In the genomic region with DNA sequence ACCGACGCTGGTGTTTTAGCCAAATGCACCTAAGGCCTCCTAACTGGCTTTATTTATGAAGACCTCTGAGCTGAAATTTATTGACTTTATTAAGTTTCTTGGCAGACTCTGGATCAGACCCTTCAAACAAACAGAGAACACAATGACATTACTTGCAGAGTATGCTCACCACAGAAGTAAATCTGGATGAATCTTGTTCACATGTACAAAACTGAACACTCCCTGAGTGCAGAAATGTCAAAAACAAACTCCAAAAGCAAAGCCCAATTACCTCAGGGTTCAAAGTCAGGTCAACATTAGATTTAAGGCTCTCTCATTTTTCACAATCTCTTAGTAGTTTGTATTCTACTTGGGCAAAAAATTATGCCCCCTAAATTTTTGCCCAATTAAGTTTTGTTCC, we compare ENCODE assay signal across 23 cellular contexts.
DNase-seq lines count a peak whose midpoint lies in the region; ATAC-seq, FAIRE-seq and TF ChIP-seq lines count a peak whose summit lies in the region.
"Had no signal": no experiment of that assay in that cellular context is flagged by ENCODE, and none has a peak within 500 bp of the region (broad histone marks: within the 10 kb centered on the region; RNA-seq: fewer than 3 reads in every experiment).

No MANE protein-coding gene starts in this region.

- H3K9me3 ChIP-seq in SK-N-SH (no peaks in the 10 kb centered on the region), vagina (no peaks in the 10 kb centered on the region)

- intact Hi-C loops in vagina (cut with DNase I), result no loop called here

- no peaks in the 10 kb centered on the region for H4K20me1 ChIP-seq in SK-N-SH (ENCODE audit: insufficient read depth)

- H3K4me1 ChIP-seq in SK-N-SH (ENCODE audit: control insufficient read depth in 1 of 2, insufficient read depth in 2 of 2, low read depth in 1 of 2, low read length in 1 of 2) (peaks cover 0 to 9% of the 10 kb centered on the region in 2 experiments; a peak in 3 of 4 replicates), rectal smooth muscle tissue (ENCODE audit: control insufficient read depth, insufficient read depth, low read length) (peaks cover 6% of the 10 kb centered on the region), vagina (peaks cover 25% of the 10 kb centered on the region)

- DNase-seq in SK-N-SH (no peak), vagina (ENCODE audit: extremely low spot score in 2 of 2) (no peak), SK-N-DZ (ENCODE audit: low spot score) (no peak), brain microvascular endothelial cell (no peak)
- DNase-seq: DMS79; KG1; MV-4-11; NCI-H1694 treated with DMSO at 0.1 percent for 48 hours; NCI-H2107; NCI-H510A; NCI-H748 treated with DMSO at 0.1 percent for 48 hours; NK-92 treated with Interleukin-12 subunit alpha and Interleukin-12 subunit beta, amount 100 ng/mL, for 24 hours; Right ventricle myocardium superior had no signal

- in situ Hi-C loops in brain microvascular endothelial cell (cut with HindIII; ENCODE audit: low pct_ligation_motif_present, low sequenced_read_pairs), result no loop called here

- no peak overlapping the region for H3K9ac ChIP-seq in SK-N-SH
- H3K9ac ChIP-seq in rectal smooth muscle tissue (ENCODE audit: low read length), result no peak overlapping the region

- 82% methylated on average over 2 of the region's 2 CpGs for WGBS in SK-N-SH (ENCODE audit: low lambda C conversion rate)

- H3K27ac ChIP-seq in SK-N-SH (ENCODE audit: low read depth in 2 of 2, low read length in 1 of 2) (no peak overlapping the region), rectal smooth muscle tissue (ENCODE audit: low read depth, low read length) (peak overlapping the region; percentile 30), vagina (peak overlapping the region; percentile 69), brain microvascular endothelial cell (no peak overlapping the region)
- H3K27ac ChIP-seq: 22Rv1 had no signal

- TF ChIP-seq EP300 in SK-N-SH (IDR thresholded peaks at IDR 0.05; ENCODE audit: borderline replicate concordance in 1 of 2, low read depth in 1 of 2, low read length in 1 of 2), result no peak

- TF ChIP-seq CTCF in SK-N-SH (IDR thresholded peaks at IDR 0.05), result no peak
- no peak for TF ChIP-seq CTCF in vagina (IDR thresholded peaks at IDR 0.05)
- TF ChIP-seq CTCF in brain microvascular endothelial cell (IDR thresholded peaks at IDR 0.05; ENCODE audit: low read depth, low read length, missing control alignments), result no peak

- FAIRE-seq in endometrium (lab: Jason Lieb, UNC), result peak; percentile 74
- FAIRE-seq: GM12892, GM18507, H1, HepG2, RCC 7860 had no signal

- H3K27me3 ChIP-seq in SK-N-SH (ENCODE audit: insufficient read depth), result no peaks in the 10 kb centered on the region
- no peaks in the 10 kb centered on the region for H3K27me3 ChIP-seq in rectal smooth muscle tissue (ENCODE audit: control insufficient read depth, insufficient read depth, low read length)
- H3K27me3 ChIP-seq in vagina, result no peaks in the 10 kb centered on the region
- no peaks in the 10 kb centered on the region for H3K27me3 ChIP-seq in brain microvascular endothelial cell (replicated peaks)

- no peak overlapping the region for H3K4me3 ChIP-seq in SK-N-SH (ENCODE audit: low read depth in 2 of 2, low read length in 1 of 2)
- no peak overlapping the region for H3K4me3 ChIP-seq in rectal smooth muscle tissue (ENCODE audit: low read length)
- H3K4me3 ChIP-seq in vagina, result no peak overlapping the region
- H3K4me3 ChIP-seq in brain microvascular endothelial cell (ENCODE audit: low read depth, low read length), result no peak overlapping the region

- no peak overlapping the region for H2AFZ ChIP-seq in SK-N-SH (ENCODE audit: low read depth)

- H3K36me3 ChIP-seq in SK-N-SH (replicated peaks in 1 of 2; ENCODE audit: control insufficient read depth in 1 of 2, insufficient read depth in 2 of 2, low read length in 1 of 2) (peaks cover 0 to 8% of the 10 kb centered on the region in 2 experiments), rectal smooth muscle tissue (ENCODE audit: control insufficient read depth, insufficient read depth, low read length) (no peaks in the 10 kb centered on the region), vagina (no peaks in the 10 kb centered on the region), brain microvascular endothelial cell (replicated peaks) (no peaks in the 10 kb centered on the region)

- no peak for TF ChIP-seq POLR2A in vagina (IDR thresholded peaks at IDR 0.05)

- no peaks in the 10 kb centered on the region for H3K9me2 ChIP-seq in SK-N-SH

- H3F3A ChIP-seq in SK-N-SH (replicated peaks; ENCODE audit: insufficient read depth), result peaks cover 8% of the 10 kb centered on the region

- ATAC-seq in SK-N-SH treated with all-trans-retinoic acid at 6 μM for 48 hours (no peak), HG02884 (IDR thresholded peaks at IDR 0.05; ENCODE audit: unreplicated experiment) (no peak)
- ATAC-seq: HepG2 had no signal

- no peak overlapping the region for H3K4me2 ChIP-seq in SK-N-SH

- CTCF ChIA-PET in SK-N-SH (lab: Yijun Ruan, JAX), result no interaction called here

- H3K79me2 ChIP-seq in SK-N-SH (ENCODE audit: insufficient read depth), result no peaks in the 10 kb centered on the region; the same call in 1 of the 2 replicates

- POLR2A ChIA-PET in SK-N-SH (lab: Yijun Ruan, JAX), result no interaction called here

- TF ChIP-seq RAD21 in SK-N-SH (IDR thresholded peaks at IDR 0.05; ENCODE audit: low read length), result no peak

TF ChIP-seq in SK-N-SH treated with all-trans-retinoic acid at 6 μM for 48 hours, 23 proteins besides CTCF, POLR2A, EP300 and RAD21:
- no peak for TF ChIP-seq ZNF565 (CRISPR knock-in tag; conservative IDR thresholded peaks at IDR 0.05; ENCODE audit: low read depth)
- peak; percentile 33; the same call in 1 of the 2 replicates for TF ChIP-seq ISL1 (CRISPR knock-in tag; IDR thresholded peaks at IDR 0.05)
- no peak for TF ChIP-seq ARNTL (CRISPR knock-in tag; IDR thresholded peaks at IDR 0.05; ENCODE audit: borderline replicate concordance, low read depth)
- TF ChIP-seq BACH2 (CRISPR knock-in tag; IDR thresholded peaks at IDR 0.05; ENCODE audit: borderline replicate concordance), result no peak

TF ChIP-seq in SK-N-SH, 30 proteins besides CTCF, POLR2A, EP300 and RAD21:
- TF ChIP-seq RCOR1 (IDR thresholded peaks at IDR 0.05; ENCODE audit: low read length) (no peak), MXI1 (IDR thresholded peaks at IDR 0.05; ENCODE audit: low read depth, low read length) (no peak), TEAD4 (IDR thresholded peaks at IDR 0.05; ENCODE audit: borderline replicate concordance, insufficient read depth) (no peak), CHD2 (IDR thresholded peaks at IDR 0.05; ENCODE audit: low read length, partially characterized antibody) (no peak), GABPA (IDR thresholded peaks at IDR 0.05; ENCODE audit: low read depth) (no peak), MEF2A (IDR thresholded peaks at IDR 0.05; ENCODE audit: borderline replicate concordance, low read depth) (no peak), RXRA (IDR thresholded peaks at IDR 0.05; ENCODE audit: borderline replicate concordance, low read depth) (no peak), POLR2AphosphoS5 (IDR thresholded peaks at IDR 0.05; ENCODE audit: low read depth, low read length) (no peak), FOXJ3 (CRISPR knock-in tag; IDR thresholded peaks at IDR 0.05) (no peak), SMC3 (IDR thresholded peaks at IDR 0.05; ENCODE audit: low read depth, low read length) (no peak), SIN3A (IDR thresholded peaks at IDR 0.05; ENCODE audit: borderline replicate concordance, low read depth, low read length) (no peak), ELF1 (IDR thresholded peaks at IDR 0.05) (no peak), FOSL2 (IDR thresholded peaks at IDR 0.05; ENCODE audit: borderline replicate concordance, low read depth) (no peak), TAF1 (IDR thresholded peaks at IDR 0.05; ENCODE audit: borderline replicate concordance, low read depth, low read length) (no peak), PBX3 (IDR thresholded peaks at IDR 0.05) (no peak), NRF1 (IDR thresholded peaks at IDR 0.05; ENCODE audit: low read depth, low read length) (no peak), YY1 (IDR thresholded peaks at IDR 0.05; ENCODE audit: low read depth) (no peak)
- TF ChIP-seq, protein P1, sequence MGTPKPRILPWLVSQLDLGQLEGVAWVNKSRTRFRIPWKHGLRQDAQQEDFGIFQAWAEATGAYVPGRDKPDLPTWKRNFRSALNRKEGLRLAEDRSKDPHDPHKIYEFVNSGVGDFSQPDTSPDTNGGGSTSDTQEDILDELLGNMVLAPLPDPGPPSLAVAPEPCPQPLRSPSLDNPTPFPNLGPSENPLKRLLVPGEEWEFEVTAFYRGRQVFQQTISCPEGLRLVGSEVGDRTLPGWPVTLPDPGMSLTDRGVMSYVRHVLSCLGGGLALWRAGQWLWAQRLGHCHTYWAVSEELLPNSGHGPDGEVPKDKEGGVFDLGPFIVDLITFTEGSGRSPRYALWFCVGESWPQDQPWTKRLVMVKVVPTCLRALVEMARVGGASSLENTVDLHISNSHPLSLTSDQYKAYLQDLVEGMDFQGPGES (IDR thresholded peaks at IDR 0.05; ENCODE audit: low read depth, low read length), result no peak
- TF ChIP-seq, protein P2, sequence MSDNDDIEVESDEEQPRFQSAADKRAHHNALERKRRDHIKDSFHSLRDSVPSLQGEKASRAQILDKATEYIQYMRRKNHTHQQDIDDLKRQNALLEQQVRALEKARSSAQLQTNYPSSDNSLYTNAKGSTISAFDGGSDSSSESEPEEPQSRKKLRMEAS (IDR thresholded peaks at IDR 0.05; ENCODE audit: low read depth), result no peak
TF ChIP-seq in SK-N-SH: peak in this region for 0.

Comparison
In these comparisons a context has a peak if more than half of its experiments do, and no peak if none do; other contexts are left out.
1. H3K27ac ChIP-seq: peak in rectal smooth muscle tissue (single experiment) and vagina (single experiment); none in SK-N-SH (0 of 2) and brain microvascular endothelial cell (single experiment).